15 cellular contexts compared by ENCODE assay signal in genomic region chr15:89051875-89052274, GRCh38. TPM values are rescaled to one million over a fixed set of nuclear protein-coding genes. Genes with fewer than 3 reads are reported as not detected.
A peak's percentile ranks its signal among the peaks of the same experiment; 100 is the strongest.
DNase-seq lines count a peak whose midpoint lies in the region; TF ChIP-seq lines count a peak whose summit lies in the region.
"Had no signal": no experiment of that assay in that cellular context is flagged by ENCODE, and none has a peak within 500 bp of the region (broad histone marks: within the 10 kb centered on the region; RNA-seq: fewer than 3 reads in every experiment).

No MANE protein-coding gene starts in this region.

- H3K4me3 ChIP-seq in AG10803 (ENCODE audit: low read length), result no peak overlapping the region
- H3K4me3 ChIP-seq in fibroblast of pulmonary artery (replicated peaks; ENCODE audit: low read depth, low read length), result no peak overlapping the region
- H3K4me3 ChIP-seq in trophoblast cell (ENCODE audit: low read depth, low read length), result no peak overlapping the region
- H3K4me3 ChIP-seq: SJSA1 had no signal

- no peaks in the 10 kb centered on the region for H3K79me2 ChIP-seq in trophoblast cell (ENCODE audit: control insufficient read depth, insufficient read depth, low read length, poor library complexity)

- no peak overlapping the region for H3K27ac ChIP-seq in trophoblast cell (ENCODE audit: low read depth, low read length)
- H3K27ac ChIP-seq: SJSA1 had no signal

- no peak overlapping the region for H2BK120ac ChIP-seq in trophoblast cell (ENCODE audit: insufficient read depth, low read length, poor library complexity)

- DNase-seq in AG10803 (ENCODE audit: low read depth), result peak; percentile 98
- DNase-seq in NCI-H526 (lab: John Stamatoyannopoulos, UW), result peak; percentile 68 to 73
- peak; percentile 95 for DNase-seq in fibroblast of pulmonary artery (ENCODE audit: low read depth)
- DNase-seq in trophoblast cell, result peak; percentile 6 to 38
- no peak for DNase-seq in G401 (ENCODE audit: low spot score)
- no peak for DNase-seq in stimulated activated CD8-positive, alpha-beta memory T cell treated with anti-CD3 and anti-CD28 coated beads, Interleukin-4, amount 100 ng/mL, for 48 hours
- no peak for DNase-seq in NCI-H2196 treated with DMSO at 0.1 percent for 48 hours (lab: John Stamatoyannopoulos, UW; ENCODE audit: unreplicated experiment)
- DNase-seq in NCI-H187 treated with DMSO at 0.1 percent for 48 hours (lab: John Stamatoyannopoulos, UW), result no peak
- DNase-seq: activated CD4-positive, CD25-positive, alpha-beta regulatory T cell; CD4-positive, alpha-beta T cell; naive thymus-derived CD4-positive, alpha-beta T cell; NCI-H1092 treated with DMSO at 0.1 percent for 48 hours; NCI-H69; stimulated activated CD4-positive, alpha-beta T cell treated with anti-CD3 and anti-CD28 coated beads, Interleukin-2, amount 100 ng/mL, for 48 hours had no signal

- no peak overlapping the region for H3K9ac ChIP-seq in trophoblast cell (ENCODE audit: low read length)

- H3K79me1 ChIP-seq in trophoblast cell (ENCODE audit: low read length), result no peaks in the 10 kb centered on the region

- H2BK12ac ChIP-seq in trophoblast cell (ENCODE audit: low read length), result no peak overlapping the region

- H3K27me3 ChIP-seq in trophoblast cell (ENCODE audit: insufficient read depth, low read length), result no peaks in the 10 kb centered on the region
- H3K27me3 ChIP-seq: SJSA1 had no signal

- H2BK5ac ChIP-seq in trophoblast cell (ENCODE audit: low read depth, low read length, poor library complexity), result no peak overlapping the region

- no peak overlapping the region for H3K14ac ChIP-seq in trophoblast cell (ENCODE audit: low read length)

- no CpG with 5 or more reads among the region's 2 CpGs for WGBS in trophoblast cell (ENCODE audit: extremely low coverage, insufficient coverage, insufficient read length)

- TF ChIP-seq CTCF in AG10803 (conservative IDR thresholded peaks at IDR 0.05; ENCODE audit: low read length) (no peak), fibroblast of pulmonary artery (IDR thresholded peaks at IDR 0.05; ENCODE audit: low read length, missing control alignments) (no peak)

- H3K18ac ChIP-seq in trophoblast cell (ENCODE audit: low read length), result no peak overlapping the region

- peaks cover 2% of the 10 kb centered on the region for H3K9me3 ChIP-seq in trophoblast cell (ENCODE audit: insufficient read depth, low read depth, low read length)
- H3K9me3 ChIP-seq: SJSA1 had no signal

- no peak overlapping the region for H3K23ac ChIP-seq in trophoblast cell (ENCODE audit: low read length)

- no peak overlapping the region for H4K12ac ChIP-seq in trophoblast cell (ENCODE audit: low read depth, low read length)

- no peak overlapping the region for H4K8ac ChIP-seq in trophoblast cell (ENCODE audit: low read depth, low read length)

- H3K36me3 ChIP-seq in trophoblast cell (ENCODE audit: control insufficient read depth in 1 of 2, insufficient read depth in 2 of 2, low read length in 2 of 2), result no peaks in the 10 kb centered on the region
- H3K36me3 ChIP-seq: SJSA1 had no signal

- H3K4ac ChIP-seq in trophoblast cell (ENCODE audit: low read depth, low read length), result no peak overlapping the region

- in situ Hi-C loops in G401 (cut with HindIII; ENCODE audit: low sequenced_read_pairs), result no loop called here

- H2AK5ac ChIP-seq in trophoblast cell (ENCODE audit: low read length), result no peak overlapping the region

- H3K4me1 ChIP-seq in trophoblast cell (ENCODE audit: control insufficient read depth in 1 of 2, insufficient read depth in 2 of 2, low read length in 2 of 2), result peaks cover 0 to 2% of the 10 kb centered on the region in 2 experiments

- no peak overlapping the region for H4K91ac ChIP-seq in trophoblast cell (ENCODE audit: low read depth, low read length)

- no peak overlapping the region for H3K4me2 ChIP-seq in trophoblast cell (ENCODE audit: low read length)

- H2AFZ ChIP-seq in trophoblast cell (ENCODE audit: insufficient read depth, low read length, poor library complexity), result no peak overlapping the region

RNA-seq across cellular contexts. Expression of gene ABHD2, which starts 36.4 kb away (rescaled TPM):
- 12.4 and 13.4 TPM in 2 replicates for polyA plus RNA-seq in trophoblast cell (2013)
- 11.0 and 12.4 TPM in 2 replicates for total RNA-seq in G401 (2014; rRNA removed; shearing (Covaris generic))

Comparison
In these comparisons a context has a peak if more than half of its experiments do, and no peak if none do; other contexts are left out.
1. DNase-seq: peak in AG10803 (single experiment), NCI-H526 (2 of 2), fibroblast of pulmonary artery (single experiment) and trophoblast cell (2 of 2); none in G401 (single experiment), stimulated activated CD8-positive, alpha-beta memory T cell treated with anti-CD3 and anti-CD28 coated beads, Interleukin-4, amount 100 ng/mL, for 48 hours (single experiment), NCI-H2196 treated with DMSO at 0.1 percent for 48 hours (single experiment) and NCI-H187 treated with DMSO at 0.1 percent for 48 hours (single experiment).